ENCODE assay signal across 8 cellular contexts in genomic region chr1:8348777-8349472, GRCh38. TPM values are rescaled to one million over a fixed set of nuclear protein-coding genes. Genes with fewer than 3 reads are reported as not detected.
DNase-seq lines count a peak whose midpoint lies in the region; ATAC-seq and TF ChIP-seq lines count a peak whose summit lies in the region.

No MANE protein-coding gene starts in this region.

- intact Hi-C loops in thyroid gland (cut with DNase I): no loop called here

- TF ChIP-seq POLR2A in thyroid gland (IDR thresholded peaks at IDR 0.05): no peak

- 22 to 29% methylated on average over 17 to 21 of the region's 21 CpGs for WGBS in thyroid gland, 2 donors

- no peak overlapping the region for H3K4me3 Mint-ChIP-seq in HFFc6

- TF ChIP-seq CTCF in C4-2B (conservative IDR thresholded peaks at IDR 0.05) (peak; percentile 96), HFFc6 (IDR thresholded peaks at IDR 0.05) (peak; percentile 96), OCI-LY1 (IDR thresholded peaks at IDR 0.05; ENCODE audit: low read length) (peak; percentile 86), omental fat pad (IDR thresholded peaks at IDR 0.05) (peak in 1 of 3 donors; percentile 76), thyroid gland (IDR thresholded peaks at IDR 0.05) (peak; percentile 68 to 94 (median 80))

- no peaks in the 10 kb centered on the region for H3K79me2 ChIP-seq in OCI-LY1 (ENCODE audit: insufficient read depth, low read length)

- no peaks in the 10 kb centered on the region for H4K20me1 ChIP-seq in OCI-LY1 (ENCODE audit: insufficient read depth, low read length)

- no peak overlapping the region for H2AFZ ChIP-seq in OCI-LY1 (ENCODE audit: low read length)

- H3F3A ChIP-seq in OCI-LY1 (ENCODE audit: insufficient read depth, low read length): peaks cover 8% of the 10 kb centered on the region; the same call in 1 of the 2 replicates

- no peak overlapping the region for H3K9ac ChIP-seq in OCI-LY1 (ENCODE audit: low read length)

- H3K27ac Mint-ChIP-seq in HFFc6: no peak overlapping the region

- no peaks in the 10 kb centered on the region for H3K9me3 ChIP-seq in OCI-LY1 (ENCODE audit: low read length)
- no peaks in the 10 kb centered on the region for H3K9me3 ChIP-seq in thyroid gland

- H3K4me3 ChIP-seq in OCI-LY1 (ENCODE audit: low read depth, low read length, poor library complexity, severe bottlenecking): no peak overlapping the region
- no peak overlapping the region for H3K4me3 ChIP-seq in thyroid gland (replicated peaks in 1 of 3)

- peak; percentile 26 for ATAC-seq in omental fat pad (ENCODE audit: low FRiP score)

- peaks cover 14% of the 10 kb centered on the region for H3K36me3 Mint-ChIP-seq in HFFc6 (ENCODE audit: low read depth)

- H3K9me3 Mint-ChIP-seq in HFFc6: no peaks in the 10 kb centered on the region; the same call in 1 of the 2 replicates

- H3K27me3 Mint-ChIP-seq in HFFc6 (ENCODE audit: insufficient read depth): peaks cover 15% of the 10 kb centered on the region

- H3K4me1 ChIP-seq in OCI-LY1 (ENCODE audit: insufficient read depth, low read length, severe bottlenecking) (no peaks in the 10 kb centered on the region), thyroid gland (peaks cover 0 to 25% of the 10 kb centered on the region in 2 donors)

- H3K4me1 Mint-ChIP-seq in HFFc6 (ENCODE audit: low read depth): peaks cover 10% of the 10 kb centered on the region

- H3K36me3 ChIP-seq in OCI-LY1 (ENCODE audit: insufficient read depth, low read length) (peaks cover 20% of the 10 kb centered on the region), thyroid gland (peaks cover 4 to 6% of the 10 kb centered on the region in 2 donors)

- H3K27ac ChIP-seq in C4-2B: no peak overlapping the region
- H3K27ac ChIP-seq in OCI-LY1 (ENCODE audit: low read depth, low read length, poor library complexity, severe bottlenecking): no peak overlapping the region
- no peak overlapping the region for H3K27ac ChIP-seq in thyroid gland

- H3K27me3 ChIP-seq in OCI-LY1 (ENCODE audit: insufficient read depth, low read length) (no peaks in the 10 kb centered on the region), thyroid gland (no peaks in the 10 kb centered on the region)

- DNase-seq in HFFc6 (peak; percentile 21), activated T-cell treated with anti-CD3 and anti-CD28 coated beads for 24 hours (ENCODE audit: low read depth) (peak; percentile 58), fibroblast of gingiva (ENCODE audit: low read depth) (peak; percentile 60), omental fat pad (ENCODE audit: low spot score) (peak; percentile 59), thyroid gland (peak; percentile 62 to 69), amniotic stem cell (lab: John Stamatoyannopoulos, UW) (no peak)

- no peaks in the 10 kb centered on the region for H3K9me2 ChIP-seq in OCI-LY1 (ENCODE audit: low read depth, low read length)

- H3K4me2 ChIP-seq in OCI-LY1 (ENCODE audit: low read length): no peak overlapping the region

RNA-seq across cellular contexts. Expression of gene SLC45A1, which starts 31.0 kb away (rescaled TPM):
- 1 to 10 TPM; 1.3 to 2.0 (median 1.6) TPM for total RNA-seq in HFFc6 (2021; fragmentation: NEBNext Ultra II Directional; extraction: Animal tissue kit (Norgen Biotek cat#: 25700))
- total RNA-seq in omental fat pad (1 to 10 TPM in 3 of 4 donors, under 1 TPM in 1; 0.84 to 4.1 (median 2.7) TPM), thyroid gland (1 to 10 TPM; 1.6 to 4.8 (median 3.0) TPM)
